ENCODE assay signal across 37 cellular contexts in the genomic region with DNA sequence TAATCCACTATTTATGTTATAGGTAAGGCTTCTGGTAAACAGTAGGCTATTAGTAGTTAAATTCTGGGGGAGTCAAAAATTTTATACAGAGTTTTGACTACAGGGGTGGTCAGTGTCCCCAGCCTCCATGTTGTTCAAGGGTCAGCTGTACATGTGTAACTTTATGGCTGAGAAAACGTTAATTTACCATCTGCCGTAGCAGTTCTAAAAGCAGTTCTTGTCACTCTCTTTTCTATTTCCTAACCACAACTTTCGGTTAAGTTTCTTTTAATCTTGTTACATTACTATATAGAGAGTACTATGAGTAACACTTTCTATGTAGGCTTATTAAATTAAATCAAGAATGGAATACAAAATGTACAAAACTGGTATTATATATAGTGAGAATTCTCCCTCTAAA. TPM values are rescaled to one million over a fixed set of nuclear protein-coding genes. Genes with fewer than 3 reads are reported as not detected.
"Had no signal": no experiment of that assay in that cellular context is flagged by ENCODE, and none has a peak within 500 bp of the region (broad histone marks: within the 10 kb centered on the region; RNA-seq: fewer than 3 reads in every experiment).

No MANE protein-coding gene starts in this region.

- H3K27ac ChIP-seq: adrenal gland, body of pancreas, brain microvascular endothelial cell, breast epithelium, VCaP had no signal

- H3K36me3 ChIP-seq: adrenal gland, brain microvascular endothelial cell, breast epithelium had no signal

- DNase-seq: activated B cell treated with CpG ODN at 0.5 μM for 24 hours; activated CD4-positive, alpha-beta memory T cell treated with anti-CD3 and anti-CD28 coated beads for 36 hours; activated CD4-positive, alpha-beta T cell treated with anti-CD3 and anti-CD28 coated beads for 4 hours; activated CD4-positive, alpha-beta T cell treated with anti-CD3 and anti-CD28 coated beads, Interleukin-2, amount 10 ng/mL, durations not matched to agents 24 days and 14 days; activated CD4-positive, alpha-beta T cell treated with anti-CD3 and anti-CD28 coated beads, Interleukin-2, amount 50 U/mL, for 1 hour; activated CD4-positive, alpha-beta T cell treated with anti-CD3 and anti-CD28 coated beads, Interleukin-2, amount 50 U/mL, for 4 hours; activated CD4-positive, CD25-positive, alpha-beta regulatory T cell treated with anti-CD3 and anti-CD28 coated beads, Interleukin-2, amount 50 U/mL, for 72 hours; activated CD8-positive, alpha-beta memory T cell treated with anti-CD3 and anti-CD28 coated beads, Interleukin-2, amount 50 U/mL, for 4 hours; activated CD8-positive, alpha-beta T cell treated with anti-CD3 and anti-CD28 coated beads for 36 hours; activated effector memory CD4-positive, alpha-beta T cell treated with anti-CD3 and anti-CD28 coated beads, Interleukin-2, amount 50 U/mL, for 16 hours; activated gamma-delta T cell treated with Interleukin-2 at 50 U/mL for 16 hours; activated naive CD4-positive, alpha-beta T cell; activated naive CD4-positive, alpha-beta T cell treated with anti-CD3 and anti-CD28 coated beads for 36 hours; activated naive CD4-positive, alpha-beta T cell treated with anti-CD3 and anti-CD28 coated beads, Interleukin-2, amount 50 U/mL, for 16 hours; activated naive CD8-positive, alpha-beta T cell treated with anti-CD3 and anti-CD28 coated beads for 36 hours; activated T-cell treated with anti-CD3 and anti-CD28 coated beads for 4 hours; activated T-cell treated with anti-CD3 and anti-CD28 coated beads, Interleukin-2, amount 50 U/mL, for 1 hour; activated T-cell treated with anti-CD3 and anti-CD28 coated beads, Interleukin-2, amount 50 U/mL, for 4 hours; activated T-cell treated with anti-CD3 and anti-CD28 coated beads, Interleukin-2, amount 50 U/mL, for 72 hours; adrenal gland; amniotic stem cell; aorta; body of pancreas; brain microvascular endothelial cell; central memory CD4-positive, alpha-beta T cell; T-helper 2 cell; T-helper 9 cell had no signal

- ATAC-seq: activated CD8-positive, alpha-beta T cell treated with anti-CD3 and anti-CD28 coated beads for 36 hours; activated naive CD4-positive, alpha-beta T cell treated with anti-CD3 and anti-CD28 coated beads, Interleukin-2, amount 50 U/mL, for 72 hours; activated T-cell treated with anti-CD3 and anti-CD28 coated beads, Interleukin-2, amount 50 U/mL, for 4 hours; activated T-cell treated with anti-CD3 and anti-CD28 coated beads, Interleukin-2, amount 50 U/mL, for 72 hours; activated T-helper 17 cell treated with anti-CD3 and anti-CD28 coated beads, Interleukin-2, amount 50 U/mL, for 72 hours; body of pancreas had no signal

- H3K4me3 ChIP-seq: adrenal gland, body of pancreas, breast epithelium had no signal

- FAIRE-seq: astrocyte, colon, TTC549 had no signal

- H3K27me3 ChIP-seq: adrenal gland, body of pancreas, brain microvascular endothelial cell, breast epithelium had no signal

- H3K9me3 ChIP-seq: adrenal gland, body of pancreas, breast epithelium had no signal

- H3K4me1 ChIP-seq: adrenal gland, body of pancreas, breast epithelium had no signal

RNA-seq across cellular contexts. Expression of gene KIF6, which starts 21.6 kb away (rescaled TPM):
- total RNA-seq: activated B cell treated with CpG ODN at 0.5 μM for 24 hours, body of pancreas, cardiac septum had no signal

RNA-seq across cellular contexts. Expression of gene DAAM2, which starts 45.4 kb away (rescaled TPM):
- total RNA-seq: activated B cell treated with CpG ODN at 0.5 μM for 24 hours; activated CD4-positive, alpha-beta memory T cell treated with anti-CD3 and anti-CD28 coated beads for 36 hours; activated CD4-positive, alpha-beta T cell treated with anti-CD3 and anti-CD28 coated beads, Interleukin-2, amount 10 ng/mL, durations not matched to agents 24 days and 14 days; activated CD8-positive, alpha-beta memory T cell treated with anti-CD3 and anti-CD28 coated beads for 36 hours; activated CD8-positive, alpha-beta T cell treated with anti-CD3 and anti-CD28 coated beads for 36 hours; activated naive CD4-positive, alpha-beta T cell treated with anti-CD3 and anti-CD28 coated beads for 36 hours; activated naive CD4-positive, alpha-beta T cell treated with anti-CD3 and anti-CD28 coated beads, Interleukin-2, amount 50 U/mL, for 72 hours; activated naive CD8-positive, alpha-beta T cell treated with anti-CD3 and anti-CD28 coated beads for 36 hours; activated T-cell treated with anti-CD3 and anti-CD28 coated beads, Interleukin-2, amount 50 U/mL, for 72 hours; activated T-helper 1 cell treated with anti-CD3 and anti-CD28 coated beads, Interleukin-12 subunit alpha, Interleukin-12 subunit beta, Interleukin-2, Interleukin-4 antibody, amounts not matched to agents 30 ng/mL and 10 ng/mL and 1 ng/mL, durations not matched to agents 14 hours and 24 hours and 36 hours; activated T-helper 17 cell treated with anti-CD3 and anti-CD28 coated beads, Interleukin-2, amount 50 U/mL, for 72 hours had no signal
